In genomic region chr2:37869756-37870155, GRCh38 we compare ENCODE assay signal across 17 cellular contexts. TPM values are rescaled to one million over a fixed set of nuclear protein-coding genes. Genes with fewer than 3 reads are reported as not detected.
DNase-seq lines count a peak whose midpoint lies in the region; TF ChIP-seq lines count a peak whose summit lies in the region.
"Had no signal": no experiment of that assay in that cellular context is flagged by ENCODE, and none has a peak within 500 bp of the region (broad histone marks: within the 10 kb centered on the region; RNA-seq: fewer than 3 reads in every experiment).

No MANE protein-coding gene starts in this region.

- no peaks in the 10 kb centered on the region for H3K4me1 ChIP-seq in effector memory CD4-positive, alpha-beta T cell (ENCODE audit: control insufficient read depth, insufficient read depth, low read length, poor library complexity, severe bottlenecking)
- H3K4me1 ChIP-seq in CD4-positive, alpha-beta memory T cell (ENCODE audit: insufficient read depth, low read length), result no peaks in the 10 kb centered on the region

- peaks cover 2 to 3% of the 10 kb centered on the region in 2 donors for H3K27me3 Mint-ChIP-seq in CD4-positive, alpha-beta memory T cell

- TF ChIP-seq CTCF in astrocyte of the spinal cord (IDR thresholded peaks at IDR 0.05; ENCODE audit: low read depth, low read length), result no peak

- no peak overlapping the region for H3K27ac Mint-ChIP-seq in CD4-positive, alpha-beta memory T cell

- H3K27me3 ChIP-seq in effector memory CD4-positive, alpha-beta T cell (replicated peaks; ENCODE audit: control insufficient read depth, insufficient read depth, low read length, poor library complexity, severe bottlenecking), result no peaks in the 10 kb centered on the region
- no peaks in the 10 kb centered on the region for H3K27me3 ChIP-seq in CD4-positive, alpha-beta memory T cell (ENCODE audit: insufficient read depth, low read length)
- H3K27me3 ChIP-seq: hepatocyte, Peyer's patch, testis had no signal

- intact Hi-C loops in CD4-positive, alpha-beta memory T cell (cut with micrococcal nuclease), result no loop called here

- in situ Hi-C loops in astrocyte of the spinal cord (cut with HindIII; ENCODE audit: low sequenced_read_pairs), result no loop called here

- no peaks in the 10 kb centered on the region for H3K36me3 ChIP-seq in effector memory CD4-positive, alpha-beta T cell (ENCODE audit: control insufficient read depth, insufficient read depth, low read length)
- H3K36me3 ChIP-seq in CD4-positive, alpha-beta memory T cell (ENCODE audit: insufficient read depth, low read length), result no peaks in the 10 kb centered on the region
- H3K36me3 ChIP-seq: Peyer's patch had no signal

- H3K4me3 Mint-ChIP-seq in CD4-positive, alpha-beta memory T cell, result no peak overlapping the region

- H3K27ac ChIP-seq in effector memory CD4-positive, alpha-beta T cell (ENCODE audit: insufficient read depth, low read length, poor library complexity, severe bottlenecking), result no peak overlapping the region
- H3K27ac ChIP-seq in CD4-positive, alpha-beta memory T cell (ENCODE audit: low read depth, low read length), result no peak overlapping the region
- H3K27ac ChIP-seq: testis had no signal

- H3K4me3 ChIP-seq in astrocyte of the spinal cord (ENCODE audit: low read depth, low read length), result no peak overlapping the region
- H3K4me3 ChIP-seq in effector memory CD4-positive, alpha-beta T cell (ENCODE audit: insufficient read depth, low read depth, low read length, poor library complexity, severe bottlenecking), result no peak overlapping the region
- no peak overlapping the region for H3K4me3 ChIP-seq in CD4-positive, alpha-beta memory T cell (ENCODE audit: low read length in 2 of 2)
- H3K4me3 ChIP-seq: hepatocyte, mucosa of descending colon, Peyer's patch, testis had no signal

- CTCF ChIA-PET in CD4-positive, alpha-beta memory T cell (lab: Charles Lee; ENCODE audit: partially characterized antibody), result interaction anchor here (1.3 to 2.1 kb wide), 3 partner anchors 10 to 474 kb away, joined by 3 to 7 read pairs (median 3); no protein-coding TSS in a partner anchor

- H3K9me3 Mint-ChIP-seq in CD4-positive, alpha-beta memory T cell, result peaks cover 0 to 2% (median 0%) of the 10 kb centered on the region in 8 donors

- DNase-seq in HK-2 (ENCODE audit: unreplicated experiment), result peak; percentile 18
- DNase-seq in astrocyte of the spinal cord (ENCODE audit: low read depth, low spot score), result peak; percentile 52
- peak; percentile 54 for DNase-seq in glomerular visceral epithelial cell (ENCODE audit: extremely low spot score)
- no peak for DNase-seq in effector memory CD4-positive, alpha-beta T cell
- DNase-seq in CD4-positive, alpha-beta memory T cell, result no peak
- DNase-seq in mesenteric fat pad (ENCODE audit: low spot score), result no peak
- DNase-seq in retina, result no peak
- DNase-seq: activated CD4-positive, alpha-beta T cell treated with anti-CD3 and anti-CD28 coated beads, Interleukin-2, amount 50 U/mL, for 4 hours; activated T-cell treated with anti-CD3 and anti-CD28 coated beads, Interleukin-2, amount 50 U/mL, for 1 hour; DMS79; left cardiac atrium; mucosa of descending colon; NCI-H774; nucleus accumbens; Peyer's patch; testis had no signal

- H3K36me3 Mint-ChIP-seq in CD4-positive, alpha-beta memory T cell, result no peaks in the 10 kb centered on the region

- peaks cover 0 to 6% (median 5%) of the 10 kb centered on the region in 4 donors for H3K4me1 Mint-ChIP-seq in CD4-positive, alpha-beta memory T cell

- no peaks in the 10 kb centered on the region for H3K9me3 ChIP-seq in effector memory CD4-positive, alpha-beta T cell (ENCODE audit: control insufficient read depth, low read length)
- no peaks in the 10 kb centered on the region for H3K9me3 ChIP-seq in CD4-positive, alpha-beta memory T cell (ENCODE audit: control insufficient read depth in 1 of 2, low read length in 2 of 2)
- H3K9me3 ChIP-seq: mucosa of descending colon, Peyer's patch, testis had no signal

- POLR2A ChIA-PET in CD4-positive, alpha-beta memory T cell (lab: Charles Lee; ENCODE audit: partially characterized antibody), result no interaction called here

RNA-seq across cellular contexts. Expression of gene RMDN2, which starts 55.3 kb away (rescaled TPM):
- 1 to 10 TPM; 3.3 to 4.0 TPM for total RNA-seq in CD4-positive, alpha-beta memory T cell
- 1 to 10 TPM; 3.1 TPM for polyA plus RNA-seq in CD4-positive, alpha-beta memory T cell
- 8.4 TPM for total RNA-seq in mesenteric fat pad

Comparison
In these comparisons a context has a peak if more than half of its experiments do, and no peak if none do; other contexts are left out.
1. DNase-seq: peak in HK-2 (single experiment), astrocyte of the spinal cord (single experiment) and glomerular visceral epithelial cell (single experiment); none in effector memory CD4-positive, alpha-beta T cell (0 of 3), CD4-positive, alpha-beta memory T cell (0 of 5), mesenteric fat pad (single experiment) and retina (single experiment).